Comparison of ENCODE assay signal across 27 cellular contexts in the genomic region with DNA sequence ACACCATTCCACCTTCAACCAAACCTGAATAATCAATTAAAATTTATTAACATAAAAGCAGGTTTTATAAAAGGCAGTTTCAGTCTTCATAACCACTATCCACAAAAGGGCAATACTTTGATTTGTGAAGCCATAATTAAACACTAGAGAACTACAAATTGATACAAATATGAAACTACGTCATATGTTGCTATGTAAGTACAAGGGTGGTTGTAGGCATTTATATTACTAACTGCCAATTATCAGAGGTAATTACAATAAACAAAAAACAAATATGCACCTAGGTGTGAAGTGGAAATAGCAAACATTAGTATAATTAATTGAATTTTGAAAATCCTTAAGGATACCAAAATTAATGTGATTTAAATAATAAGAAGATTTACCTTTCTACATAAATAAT.
"Had no signal": no experiment of that assay in that cellular context is flagged by ENCODE, and none has a peak within 500 bp of the region (broad histone marks: within the 10 kb centered on the region; RNA-seq: fewer than 3 reads in every experiment).

No MANE protein-coding gene starts in this region.

- H3K36me3 ChIP-seq: stomach, suprapubic skin, thoracic aorta, thyroid gland, tibial artery, tibial nerve, transverse colon, upper lobe of left lung, upper lobe of right lung, uterus, vagina had no signal

- DNase-seq: stimulated activated CD4-positive, alpha-beta T cell treated with anti-CD3 and anti-CD28 coated beads, Interleukin-2, amount 100 ng/mL, for 48 hours; stimulated activated CD4-positive, alpha-beta T cell treated with anti-CD3 and anti-CD28 coated beads, Interleukin-4, amount 100 ng/mL, for 1 hour; stimulated activated CD4-positive, alpha-beta T cell treated with anti-CD3 and anti-CD28 coated beads, Interleukin-4, amount 100 ng/mL, for 24 hours; stimulated activated CD4-positive, alpha-beta T cell treated with anti-CD3 and anti-CD28 coated beads, Interleukin-4, amount 100 ng/mL, for 4 hours; stimulated activated CD8-positive, alpha-beta memory T cell treated with anti-CD3 and anti-CD28 coated beads, Interleukin-4, amount 100 ng/mL, for 48 hours; stimulated activated naive B cell treated with anti-CD40 and anti-IgM and Interleukin-4, amounts not matched to agents 10 μg/mL and 1 μg/mL and 100 μg/mL, for 72 hours; stimulated activated naive CD4-positive, alpha-beta T cell; stimulated activated naive CD4-positive, alpha-beta T cell treated with Interleukin-2 at 50 U/mL for 16 hours; stimulated activated naive CD8-positive, alpha-beta T cell treated with anti-CD3 and anti-CD28 coated beads, Interleukin-15, amount 100 ng/mL, for 72 hours; stimulated activated naive CD8-positive, alpha-beta T cell treated with anti-CD3 and anti-CD28 coated beads, Interleukin-15, Interleukin-2, amounts not matched to agents 100 U/mL and 50 U/mL, for 24 hours; stomach; substantia nigra; testis; thyroid gland; tibial artery; transverse colon; trophoblast cell; upper lobe of left lung; upper lobe of right lung; uterus had no signal

- H3K27me3 ChIP-seq: stomach, suprapubic skin, testis, thyroid gland, tibial artery, tibial nerve, transverse colon, upper lobe of left lung, upper lobe of right lung, uterus, vagina had no signal

- H3K9me3 ChIP-seq: stomach, suprapubic skin, testis, thoracic aorta, thyroid gland, tibial artery, tibial nerve, transverse colon, upper lobe of left lung, upper lobe of right lung, uterus, vagina had no signal

- H3K27ac ChIP-seq: stomach, suprapubic skin, testis, thoracic aorta, thyroid gland, tibial artery, tibial nerve, transverse colon, upper lobe of left lung, upper lobe of right lung, uterus, vagina had no signal

- H3K4me3 ChIP-seq: stomach, suprapubic skin, testis, thoracic aorta, thyroid gland, tibial artery, tibial nerve, transverse colon, upper lobe of left lung, upper lobe of right lung, uterus, vagina had no signal

- FAIRE-seq: urothelium cell line had no signal

- ATAC-seq: stimulated activated effector memory CD8-positive, alpha-beta T cell treated with anti-CD3 and anti-CD28 coated beads, Interleukin-12 subunit alpha, Interleukin-12 subunit beta, amount 100 ng/mL, for 72 hours; stimulated activated memory B cell treated with anti-CD40 and anti-IgM and Interleukin-4, amounts not matched to agents 10 μg/mL and 1 μg/mL and 100 μg/mL, for 72 hours; stimulated activated naive B cell treated with anti-CD40 and anti-IgM and Interleukin-4, amounts not matched to agents 10 μg/mL and 1 μg/mL and 100 μg/mL, for 72 hours; stimulated activated naive CD8-positive, alpha-beta T cell treated with anti-CD3 and anti-CD28 coated beads, Interleukin-15, amount 100 ng/mL, for 72 hours; stimulated activated naive CD8-positive, alpha-beta T cell treated with anti-CD3 and anti-CD28 coated beads, Interleukin-15, Interleukin-2, amounts not matched to agents 100 U/mL and 50 U/mL, for 24 hours; upper lobe of right lung had no signal

- H3K4me1 ChIP-seq: stomach, suprapubic skin, testis, thyroid gland, tibial artery, tibial nerve, transverse colon, upper lobe of left lung, upper lobe of right lung, uterus, vagina had no signal
